ENCODE assay signal across 16 cellular contexts in genomic region chr16:86545481-86545880, GRCh38. TPM values are rescaled to one million over a fixed set of nuclear protein-coding genes. Genes with fewer than 3 reads are reported as not detected.
DNase-seq lines count a peak whose midpoint lies in the region; ATAC-seq and TF ChIP-seq lines count a peak whose summit lies in the region.
"Had no signal": no experiment of that assay in that cellular context is flagged by ENCODE, and none has a peak within 500 bp of the region (broad histone marks: within the 10 kb centered on the region; RNA-seq: fewer than 3 reads in every experiment).

No MANE protein-coding gene starts in this region.

- no peak overlapping the region for H3K4me3 ChIP-seq in neuronal stem cell (ENCODE audit: low read length in 2 of 2)
- H3K4me3 ChIP-seq in sigmoid colon: no peak overlapping the region
- no peak overlapping the region for H3K4me3 ChIP-seq in body of pancreas

- H3K36me3 ChIP-seq in neuronal stem cell (replicated peaks in 1 of 2; ENCODE audit: control insufficient read depth in 2 of 2, insufficient read depth in 2 of 2, low read length in 2 of 2): peaks cover 30 to 91% of the 10 kb centered on the region in 2 donors
- peaks cover 10 to 90% (median 43%) of the 10 kb centered on the region in 4 donors for H3K36me3 ChIP-seq in sigmoid colon
- H3K36me3 ChIP-seq in body of pancreas (replicated peaks in 1 of 2; ENCODE audit: insufficient read depth in 1 of 2, low read depth in 2 of 2): peaks cover 8 to 25% of the 10 kb centered on the region in 2 donors

- no CpG with 5 or more reads among the region's 12 CpGs for WGBS in neuronal stem cell (ENCODE audit: extremely low coverage in 2 of 2, insufficient read length in 2 of 2, insufficient replicate concordance in 1 of 2), 2 donors
- WGBS in sigmoid colon, 2 donors: 80 to 87% methylated on average over 12 of the region's 12 CpGs
- WGBS in body of pancreas, 2 donors: 80 to 87% methylated on average over 12 of the region's 12 CpGs

- no peak for TF ChIP-seq EP300 in sigmoid colon (IDR thresholded peaks at IDR 0.05)

- H3K4me2 ChIP-seq in neuronal stem cell (ENCODE audit: insufficient read depth, low read length, poor library complexity, severe bottlenecking): no peak overlapping the region

- H3K4me1 ChIP-seq in neuronal stem cell (ENCODE audit: control insufficient read depth in 2 of 2, insufficient read depth in 1 of 2, low read depth in 1 of 2, low read length in 2 of 2): no peaks in the 10 kb centered on the region
- no peaks in the 10 kb centered on the region for H3K4me1 ChIP-seq in sigmoid colon
- H3K4me1 ChIP-seq in body of pancreas: no peaks in the 10 kb centered on the region
- H3K4me1 ChIP-seq: BE2C had no signal

- H3K4ac ChIP-seq in neuronal stem cell (ENCODE audit: low read length): no peak overlapping the region

- H3K27ac ChIP-seq in VCaP (0 out of 2 replicates have a peak overlapping the region, but pooled peaks have one; percentile 23), neuronal stem cell (replicated peaks; ENCODE audit: low read length) (no peak overlapping the region), sigmoid colon (no peak overlapping the region), body of pancreas (no peak overlapping the region)

- no peak overlapping the region for H2AFZ ChIP-seq in neuronal stem cell (ENCODE audit: low read length)

- ATAC-seq in body of pancreas (no peak), GM18502 (IDR thresholded peaks at IDR 0.05; ENCODE audit: poor library complexity, unreplicated experiment) (no peak)
- ATAC-seq: HepG2 had no signal

- no peak overlapping the region for H3K18ac ChIP-seq in neuronal stem cell (ENCODE audit: low read length)

- TF ChIP-seq POLR2A in sigmoid colon (IDR thresholded peaks at IDR 0.05) (no peak), body of pancreas (IDR thresholded peaks at IDR 0.05) (no peak)

- H2BK120ac ChIP-seq in neuronal stem cell (ENCODE audit: low read depth, low read length): no peak overlapping the region

- no peak for DNase-seq in neuronal stem cell (ENCODE audit: low spot score)
- peak; percentile 45 for DNase-seq in sigmoid colon
- no peak for DNase-seq in midbrain (lab: John Stamatoyannopoulos, UW)
- DNase-seq in body of pancreas: no peak
- DNase-seq: ACHN; BE2C; C1 segment of cervical spinal cord; CD4-positive, alpha-beta T cell; DMS153; DMS79; GDM1; H9 had no signal

- H4K8ac ChIP-seq in neuronal stem cell (ENCODE audit: low read depth, low read length): no peak overlapping the region

- H3K27me3 ChIP-seq in neuronal stem cell (ENCODE audit: control insufficient read depth in 3 of 3, insufficient read depth in 3 of 3, low read depth in 1 of 3, low read length in 3 of 3) (no peaks in the 10 kb centered on the region), sigmoid colon (no peaks in the 10 kb centered on the region), body of pancreas (no peaks in the 10 kb centered on the region)
- H3K27me3 ChIP-seq: BE2C had no signal

- H3K9ac ChIP-seq in neuronal stem cell (ENCODE audit: low read depth, low read length, poor library complexity): peak overlapping the region; percentile 14

- H4K91ac ChIP-seq in neuronal stem cell (ENCODE audit: low read depth, low read length, poor library complexity): no peak overlapping the region

- no peak overlapping the region for H2BK15ac ChIP-seq in neuronal stem cell (ENCODE audit: low read length)

- H3K23ac ChIP-seq in neuronal stem cell (ENCODE audit: low read depth, low read length, poor library complexity): peak overlapping the region; percentile 32

- H3K9me3 ChIP-seq in neuronal stem cell (replicated peaks in 1 of 2; ENCODE audit: control insufficient read depth in 2 of 2, insufficient read depth in 1 of 2, low read depth in 1 of 2, low read length in 2 of 2): no peaks in the 10 kb centered on the region
- H3K9me3 ChIP-seq in sigmoid colon: no peaks in the 10 kb centered on the region
- no peaks in the 10 kb centered on the region for H3K9me3 ChIP-seq in body of pancreas
- H3K9me3 ChIP-seq: BE2C had no signal

- no peak overlapping the region for H3K14ac ChIP-seq in neuronal stem cell (ENCODE audit: low read length)

- H3K79me1 ChIP-seq in neuronal stem cell (ENCODE audit: low read depth, low read length): no peaks in the 10 kb centered on the region

- H2AK5ac ChIP-seq in neuronal stem cell (ENCODE audit: low read depth, low read length): no peak overlapping the region

- TF ChIP-seq CTCF in VCaP (conservative IDR thresholded peaks at IDR 0.05): no peak
- no peak for TF ChIP-seq CTCF in sigmoid colon (IDR thresholded peaks at IDR 0.05)
- no peak for TF ChIP-seq CTCF in body of pancreas (IDR thresholded peaks at IDR 0.05)

- no peak overlapping the region for H2BK5ac ChIP-seq in neuronal stem cell (ENCODE audit: low read length)

- H2BK12ac ChIP-seq in neuronal stem cell (ENCODE audit: low read length): no peak overlapping the region

- intact Hi-C loops in sigmoid colon (cut with DNase I): no loop called here
- intact Hi-C loops in body of pancreas (cut with DNase I): no loop called here

RNA-seq across cellular contexts. Expression of gene MTHFSD, which starts 9.6 kb away (rescaled TPM):
- polyA plus RNA-seq in neuronal stem cell (2013, experiment 1 of 2): 12.3 TPM
- 12.6 TPM for polyA plus RNA-seq in neuronal stem cell (2013, experiment 2 of 2)
- total RNA-seq in sigmoid colon (10 to 100 TPM; 10.7 to 18.8 (median 11.9) TPM), body of pancreas (10 to 100 TPM; 16.9 to 35.6 TPM)
- 10 to 100 TPM in 1 of 3 donors, 1 to 10 TPM in 2; 5.5 to 12.9 (median 6.6) TPM for polyA plus RNA-seq in sigmoid colon

RNA-seq across cellular contexts. Expression of gene FOXC2, which starts 21.1 kb away (rescaled TPM):
- polyA plus RNA-seq in neuronal stem cell (2013, experiment 1 of 2): 0.15 TPM
- polyA plus RNA-seq in neuronal stem cell (2013, experiment 2 of 2): 0.12 TPM
- total RNA-seq in sigmoid colon: under 1 TPM; under 0.01 to 0.81 (median 0.39) TPM
- under 1 TPM in 2 of 3 donors, not detected in 1; 0.25 to 0.60 TPM for polyA plus RNA-seq in sigmoid colon
- total RNA-seq in body of pancreas: under 1 TPM; 0.66 to 0.78 TPM
- total RNA-seq: H9, HepG2 had no signal
- polyA plus RNA-seq: H1, HepG2 had no signal

RNA-seq across cellular contexts. Expression of gene FOXL1, which starts 32.9 kb away (rescaled TPM):
- polyA plus RNA-seq in neuronal stem cell (2013, experiment 1 of 2): 0.04 TPM
- polyA plus RNA-seq in neuronal stem cell (2013, experiment 2 of 2): 0.07 TPM
- total RNA-seq in sigmoid colon: under 1 TPM in 3 of 4 donors, not detected in 1; 0.14 to 0.36 (median 0.28) TPM
- polyA plus RNA-seq in sigmoid colon: 1 to 10 TPM in 1 of 3 donors, under 1 TPM in 2; 0.60 to 1.6 (median 0.80) TPM
- total RNA-seq in body of pancreas: under 1 TPM in 1 of 2 donors, not detected in 1; 0.52 TPM
- total RNA-seq: CD4-positive, alpha-beta T cell; H1; HepG2 had no signal
- polyA plus RNA-seq: HepG2 had no signal

RNA-seq across cellular contexts. Expression of gene FOXF1, which starts 35.2 kb away (rescaled TPM):
- polyA plus RNA-seq in neuronal stem cell (2013, experiment 1 of 2): 0.01 TPM
- not detected for polyA plus RNA-seq in neuronal stem cell (2013, experiment 2 of 2)
- total RNA-seq in sigmoid colon: 10 to 100 TPM; 44.6 to 74.2 (median 59.3) TPM
- 1 to 10 TPM; 2.5 to 8.5 (median 4.8) TPM for polyA plus RNA-seq in sigmoid colon
- 1 to 10 TPM in 1 of 2 donors, under 1 TPM in 1; 0.52 to 7.3 TPM for total RNA-seq in body of pancreas
- total RNA-seq: CD4-positive, alpha-beta T cell; H1; H9; HepG2 had no signal
- polyA plus RNA-seq: HepG2 had no signal
